17 cellular contexts compared by ENCODE assay signal in the genomic region with DNA sequence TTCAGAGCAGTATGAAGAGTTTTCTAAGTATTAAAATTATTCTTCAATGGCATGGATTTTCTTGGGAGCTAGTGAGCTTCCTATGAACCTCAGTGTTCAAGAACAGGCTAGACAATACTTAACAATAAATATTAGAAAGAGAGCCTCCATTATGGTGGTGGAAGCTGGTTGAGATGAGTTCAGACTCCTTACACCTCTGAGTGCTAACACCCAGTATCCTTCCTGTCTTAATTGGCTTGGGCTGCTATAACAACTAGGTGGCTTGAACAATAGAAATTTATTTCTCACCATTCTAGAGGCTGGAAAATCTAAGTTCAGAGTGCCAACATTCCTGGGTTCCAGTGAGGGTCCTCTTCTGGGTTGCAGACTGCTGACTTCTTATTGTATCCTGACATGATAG.
DNase-seq lines count a peak whose midpoint lies in the region; ATAC-seq and TF ChIP-seq lines count a peak whose summit lies in the region.
"Had no signal": no experiment of that assay in that cellular context is flagged by ENCODE, and none has a peak within 500 bp of the region (broad histone marks: within the 10 kb centered on the region; RNA-seq: fewer than 3 reads in every experiment).

No MANE protein-coding gene starts in this region.

- H3K9me3 ChIP-seq in uterus: no peaks in the 10 kb centered on the region
- H3K9me3 ChIP-seq: A549; BLaER1 treated with 17β-estradiol and CSF1 and Interleukin-3, amounts not matched to agents 10 nM and 100 nM; Caco-2 had no signal

- H3K4me3 Mint-ChIP-seq in natural killer cell (peak overlapping the region; percentile 79), immature natural killer cell (peak overlapping the region; percentile 23 to 56 (median 53))
- H3K4me3 Mint-ChIP-seq in natural killer cell treated with Interleukin-12 subunit alpha and Interleukin-12 subunit beta and Interleukin-15 and Interleukin-18, amount 100 ng/mL, for 72 hours: no peak overlapping the region
- H3K4me3 Mint-ChIP-seq: B cell; CD4-positive, alpha-beta T cell; CD8-positive, alpha-beta T cell had no signal

- intact Hi-C loops in natural killer cell (cut with micrococcal nuclease) (no loop called here), uterus (cut with DNase I; ENCODE audit: low total_unique reads) (no loop called here)

- TF ChIP-seq CTCF in natural killer cell (IDR thresholded peaks at IDR 0.05) (no peak), uterus (IDR thresholded peaks at IDR 0.05) (no peak)

- H3K27ac Mint-ChIP-seq in natural killer cell (peak overlapping the region; percentile 21 to 92), immature natural killer cell (peak overlapping the region; percentile 27 to 87 (median 61))
- H3K27ac Mint-ChIP-seq in natural killer cell treated with Interleukin-12 subunit alpha and Interleukin-12 subunit beta and Interleukin-15 and Interleukin-18, amount 100 ng/mL, for 72 hours: peak overlapping the region in 1 of 2 donors; percentile 36
- H3K27ac Mint-ChIP-seq: B cell; CD4-positive, alpha-beta T cell; CD8-positive, alpha-beta T cell had no signal

- no peaks in the 10 kb centered on the region for H3K27me3 ChIP-seq in uterus
- H3K27me3 ChIP-seq: BLaER1 treated with 17β-estradiol and CSF1 and Interleukin-3, amounts not matched to agents 10 nM and 100 nM had no signal

- no peak overlapping the region for H3K4me3 ChIP-seq in uterus
- H3K4me3 ChIP-seq: A549; BLaER1 treated with 17β-estradiol and CSF1 and Interleukin-3, amounts not matched to agents 10 nM and 100 nM had no signal

- no peak for DNase-seq in natural killer cell
- no peak for DNase-seq in natural killer cell treated with Interleukin-12 subunit alpha and Interleukin-12 subunit beta and Interleukin-15 and Interleukin-18, amount 100 ng/mL, for 72 hours (ENCODE audit: low spot score)
- DNase-seq in immature natural killer cell: peak; percentile 25 to 40 (median 31)
- DNase-seq in uterus: no peak
- DNase-seq in NCI-H446 treated with DMSO at 0.1 percent for 48 hours (lab: John Stamatoyannopoulos, UW): no peak
- DNase-seq: AML-193; Caco-2; Calu3; CD4-positive, alpha-beta T cell; CD8-positive, alpha-beta T cell; DMS79 treated with DMSO at 0.1 percent for 48 hours; GF-D8 had no signal

- H3K36me3 ChIP-seq in uterus: no peaks in the 10 kb centered on the region
- H3K36me3 ChIP-seq: BLaER1 treated with 17β-estradiol and CSF1 and Interleukin-3, amounts not matched to agents 10 nM and 100 nM had no signal

- ATAC-seq in natural killer cell: peak; percentile 69 to 87 (median 77)
- no peak for ATAC-seq in natural killer cell treated with Interleukin-12 subunit alpha and Interleukin-12 subunit beta and Interleukin-15 and Interleukin-18, amount 100 ng/mL, for 72 hours
- ATAC-seq: A549; CD8-positive, alpha-beta T cell had no signal

- no peaks in the 10 kb centered on the region for H3K4me1 ChIP-seq in uterus
- H3K4me1 ChIP-seq: A549; BLaER1 treated with 17β-estradiol and CSF1 and Interleukin-3, amounts not matched to agents 10 nM and 100 nM; Caco-2 had no signal

- H3K27me3 Mint-ChIP-seq in natural killer cell (ENCODE audit: low read depth in 2 of 2) (no peaks in the 10 kb centered on the region), immature natural killer cell (ENCODE audit: low read depth in 3 of 3) (peaks cover 0 to 5% (median 0%) of the 10 kb centered on the region in 3 donors)
- H3K27me3 Mint-ChIP-seq in natural killer cell treated with Interleukin-12 subunit alpha and Interleukin-12 subunit beta and Interleukin-15 and Interleukin-18, amount 100 ng/mL, for 72 hours: no peaks in the 10 kb centered on the region
- H3K27me3 Mint-ChIP-seq: CD4-positive, alpha-beta T cell had no signal

- no peak for TF ChIP-seq POLR2A in uterus (IDR thresholded peaks at IDR 0.05)

- H3K9me3 Mint-ChIP-seq in natural killer cell (peaks cover 2 to 7% of the 10 kb centered on the region in 2 donors), immature natural killer cell (peaks cover 0 to 2% (median 0%) of the 10 kb centered on the region in 6 donors)
- peaks cover 6% of the 10 kb centered on the region for H3K9me3 Mint-ChIP-seq in natural killer cell treated with Interleukin-12 subunit alpha and Interleukin-12 subunit beta and Interleukin-15 and Interleukin-18, amount 100 ng/mL, for 72 hours
- H3K9me3 Mint-ChIP-seq: CD4-positive, alpha-beta T cell; CD8-positive, alpha-beta T cell had no signal

- H3K27ac ChIP-seq in uterus: no peak overlapping the region
- H3K27ac ChIP-seq: 22Rv1; A549; BLaER1 treated with 17β-estradiol and CSF1 and Interleukin-3, amounts not matched to agents 10 nM and 100 nM; C4-2B had no signal

- H3K36me3 Mint-ChIP-seq in natural killer cell: no peaks in the 10 kb centered on the region
- H3K36me3 Mint-ChIP-seq in natural killer cell treated with Interleukin-12 subunit alpha and Interleukin-12 subunit beta and Interleukin-15 and Interleukin-18, amount 100 ng/mL, for 72 hours: peaks cover 10% of the 10 kb centered on the region
- peaks cover 3 to 8% (median 4%) of the 10 kb centered on the region in 3 donors for H3K36me3 Mint-ChIP-seq in immature natural killer cell
- H3K36me3 Mint-ChIP-seq: CD8-positive, alpha-beta T cell had no signal

- peaks cover 0 to 43% of the 10 kb centered on the region in 2 donors for H3K4me1 Mint-ChIP-seq in natural killer cell
- H3K4me1 Mint-ChIP-seq in natural killer cell treated with Interleukin-12 subunit alpha and Interleukin-12 subunit beta and Interleukin-15 and Interleukin-18, amount 100 ng/mL, for 72 hours (ENCODE audit: low read depth in 2 of 2): peaks cover 33 to 38% of the 10 kb centered on the region in 2 donors
- H3K4me1 Mint-ChIP-seq in immature natural killer cell: peaks cover 0 to 46% of the 10 kb centered on the region in 2 donors
- H3K4me1 Mint-ChIP-seq: B cell had no signal

Comparison
In these comparisons a context has a peak if more than half of its experiments do, and no peak if none do; other contexts are left out.
1. ATAC-seq: peak in natural killer cell (3 of 3); none in natural killer cell treated with Interleukin-12 subunit alpha and Interleukin-12 subunit beta and Interleukin-15 and Interleukin-18, amount 100 ng/mL, for 72 hours (0 of 2).
2. DNase-seq: peak in immature natural killer cell (3 of 3); none in natural killer cell (single experiment), natural killer cell treated with Interleukin-12 subunit alpha and Interleukin-12 subunit beta and Interleukin-15 and Interleukin-18, amount 100 ng/mL, for 72 hours (single experiment), uterus (0 of 2) and NCI-H446 treated with DMSO at 0.1 percent for 48 hours (single experiment).